In genomic region chr2:62329797-62330196, GRCh38 we compare ENCODE assay signal across 1 cellular context.
TF ChIP-seq lines count a peak whose summit lies in the region.

No MANE protein-coding gene starts in this region.

TF ChIP-seq in GM23338, 12 proteins besides CTCF, POLR2A, EP300 and RAD21 (continued from another document):
- TF ChIP-seq REST (IDR thresholded peaks at IDR 0.05; ENCODE audit: unreplicated experiment) (no peak), NANOG (IDR thresholded peaks at IDR 0.05; ENCODE audit: borderline replicate concordance) (no peak), CREB1 (CRISPR knock-in tag; IDR thresholded peaks at IDR 0.05; ENCODE audit: low read depth) (no peak), JUNB (IDR thresholded peaks at IDR 0.05; ENCODE audit: unreplicated experiment) (no peak), POLR2AphosphoS5 (IDR thresholded peaks at IDR 0.05; ENCODE audit: low read depth) (no peak), EZH2phosphoT487 (IDR thresholded peaks at IDR 0.05; ENCODE audit: unreplicated experiment) (no peak)
TF ChIP-seq in GM23338: peak in this region for 0.
